In the genomic region with DNA sequence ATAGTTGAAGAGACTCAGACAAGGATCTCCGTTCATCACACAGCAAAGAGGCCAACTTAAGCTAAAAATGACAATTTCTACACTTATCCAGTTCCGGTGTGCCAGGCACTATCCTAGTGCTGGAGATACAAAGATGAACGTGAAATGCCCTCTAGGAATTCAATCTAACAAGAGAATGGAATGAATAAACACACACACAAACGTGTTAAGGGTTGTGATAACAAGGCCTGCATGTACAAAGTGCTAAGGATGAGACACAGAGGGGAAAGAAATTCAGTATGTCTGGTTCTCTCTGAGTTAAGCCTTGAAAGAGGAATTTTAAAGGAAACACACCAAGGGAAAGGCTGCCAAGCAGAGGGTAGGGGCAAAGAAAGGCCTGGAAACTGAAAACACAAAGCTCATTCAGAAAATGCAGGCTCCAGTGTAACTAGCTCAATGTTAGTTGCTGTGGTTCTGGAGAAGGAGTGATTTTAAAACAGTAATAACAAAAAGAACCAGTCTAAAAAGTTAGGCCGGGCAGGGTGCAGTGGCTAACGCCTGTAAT, we compare ENCODE assay signal across 24 cellular contexts. TPM values are rescaled to one million over a fixed set of nuclear protein-coding genes. Genes with fewer than 3 reads are reported as not detected.
A peak's percentile ranks its signal among the peaks of the same experiment; 100 is the strongest.
DNase-seq lines count a peak whose midpoint lies in the region; ATAC-seq, FAIRE-seq and TF ChIP-seq lines count a peak whose summit lies in the region.
"Had no signal": no experiment of that assay in that cellular context is flagged by ENCODE, and none has a peak within 500 bp of the region (broad histone marks: within the 10 kb centered on the region; RNA-seq: fewer than 3 reads in every experiment).

No MANE protein-coding gene starts in this region.

- H3K36me3 ChIP-seq in GM23338 (ENCODE audit: insufficient read depth) (peaks cover 6% of the 10 kb centered on the region; the same call in 1 of the 2 replicates), K562 (ENCODE audit: control insufficient read depth, insufficient read depth, low read length) (peaks cover 40% of the 10 kb centered on the region), mesodermal cell (ENCODE audit: control insufficient read depth, insufficient read depth, low read length) (peaks cover 27% of the 10 kb centered on the region), sigmoid colon (no peaks in the 10 kb centered on the region), upper lobe of left lung (no peaks in the 10 kb centered on the region)
- H3K36me3 ChIP-seq: MG63 had no signal

- no peak for ATAC-seq in GM23338
- ATAC-seq in K562: no peak
- no peak for ATAC-seq in GM18498 (IDR thresholded peaks at IDR 0.05; ENCODE audit: unreplicated experiment)
- no peak for ATAC-seq in upper lobe of left lung (ENCODE audit: low FRiP score in 2 of 2)
- no peak for ATAC-seq in GM18520 (IDR thresholded peaks at IDR 0.05; ENCODE audit: unreplicated experiment)
- ATAC-seq in HG02642 (IDR thresholded peaks at IDR 0.05; ENCODE audit: poor library complexity, unreplicated experiment): no peak
- ATAC-seq: naive thymus-derived CD8-positive, alpha-beta T cell; Right ventricle myocardium inferior had no signal

- H3K36me3 Mint-ChIP-seq in GM23338 (ENCODE audit: low read depth): peaks cover 51% of the 10 kb centered on the region

- TSS peak; percentile 4 for BruUV-seq in K562 (replicated peaks; lab: Mats Ljungman, UMichigan)

- H3K4me3 ChIP-seq in GM23338: peak overlapping the region; percentile 27; the same call in 1 of the 2 replicates
- no peak overlapping the region for H3K4me3 ChIP-seq in K562
- H3K4me3 ChIP-seq in mesodermal cell (ENCODE audit: extremely low read depth, insufficient read depth, low read length, poor library complexity, severe bottlenecking): no peak overlapping the region
- H3K4me3 ChIP-seq in sigmoid colon: no peak overlapping the region
- H3K4me3 ChIP-seq in upper lobe of left lung: no peak overlapping the region
- H3K4me3 ChIP-seq: MG63 had no signal

- H3K4me1 ChIP-seq in GM23338 (ENCODE audit: insufficient read depth) (peaks cover 36% of the 10 kb centered on the region), K562 (replicated peaks in 1 of 2; ENCODE audit: control insufficient read depth in 2 of 2, insufficient read depth in 2 of 2, low read length in 2 of 2) (peaks cover 19 to 30% of the 10 kb centered on the region in 2 experiments), mesodermal cell (ENCODE audit: control insufficient read depth, insufficient read depth, low read length, poor library complexity, severe bottlenecking) (peaks cover 28% of the 10 kb centered on the region), sigmoid colon (peaks cover 0 to 61% (median 49%) of the 10 kb centered on the region in 4 donors), upper lobe of left lung (peaks cover 23 to 50% (median 33%) of the 10 kb centered on the region in 4 donors)

- H4K20me1 ChIP-seq in GM23338 (replicated peaks; ENCODE audit: insufficient read depth) (peaks cover 76% of the 10 kb centered on the region), K562 (replicated peaks; ENCODE audit: control insufficient read depth, insufficient read depth, low read length) (no peaks in the 10 kb centered on the region)

- H3K4me2 ChIP-seq in GM23338 (peak overlapping the region; percentile 85), K562 (ENCODE audit: insufficient read depth, low read length) (no peak overlapping the region)

- peaks cover 9% of the 10 kb centered on the region for H3K27me3 Mint-ChIP-seq in GM23338 (ENCODE audit: insufficient read depth, low read depth, poor library complexity)
- H3K27me3 Mint-ChIP-seq: activated CD4-positive, alpha-beta T cell treated with anti-CD3 and anti-CD28 coated beads, Interleukin-2, amount 10 ng/mL, durations not matched to agents 24 days and 14 days; activated naive CD8-positive, alpha-beta T cell treated with anti-CD3 and anti-CD28 coated beads, Interleukin-2, amount 10 ng/mL, durations not matched to agents 7 days and 5 days; naive thymus-derived CD8-positive, alpha-beta T cell had no signal

- H3K9me3 ChIP-seq in K562 (replicated peaks; ENCODE audit: control insufficient read depth, insufficient read depth, low read depth, low read length) (no peaks in the 10 kb centered on the region), mesodermal cell (ENCODE audit: control insufficient read depth, low read length) (no peaks in the 10 kb centered on the region), sigmoid colon (no peaks in the 10 kb centered on the region), upper lobe of left lung (no peaks in the 10 kb centered on the region)
- H3K9me3 ChIP-seq: MG63 had no signal

- no peaks in the 10 kb centered on the region for H3K9me2 ChIP-seq in GM23338 (ENCODE audit: insufficient read depth)

- no peak for DNase-seq in GM23338 (ENCODE audit: low spot score)
- no peak for DNase-seq in K562 (ENCODE audit: extremely low read depth in 1 of 4, low spot score in 3 of 4)
- no peak for DNase-seq in sigmoid colon
- DNase-seq in upper lobe of left lung: no peak
- DNase-seq: activated CD4-positive, alpha-beta T cell treated with anti-CD3 and anti-CD28 coated beads, Interleukin-2, amount 10 ng/mL, durations not matched to agents 24 days and 14 days; activated naive CD8-positive, alpha-beta T cell treated with anti-CD3 and anti-CD28 coated beads, Interleukin-2, amount 10 ng/mL, durations not matched to agents 7 days and 5 days; erythroblast; foreskin melanocyte; HFFc6; kidney; mammary epithelial cell; MG63; naive thymus-derived CD8-positive, alpha-beta T cell; NCI-H146; NCI-H2171 treated with DMSO at 0.1 percent for 48 hours; NCI-H748 treated with DMSO at 0.1 percent for 48 hours; stimulated activated CD4-positive, alpha-beta T cell treated with anti-CD3 and anti-CD28 coated beads, Interleukin-4, amount 100 ng/mL, for 1 hour; T-helper 1 cell had no signal

- CTCF ChIA-PET in K562 (lab: Yijun Ruan, JAX; ENCODE audit: low intra/inter-chr PET ratio): no interaction called here

- no peak for TF ChIP-seq RAD21 in K562 (CRISPR knock-in tag; conservative IDR thresholded peaks at IDR 0.05 in 1 of 2, IDR thresholded peaks at IDR 0.05 in 1 of 2)

- peak overlapping the region; percentile 79 for H3K27ac Mint-ChIP-seq in GM23338
- H3K27ac Mint-ChIP-seq: activated CD4-positive, alpha-beta T cell treated with anti-CD3 and anti-CD28 coated beads, Interleukin-2, amount 10 ng/mL, durations not matched to agents 24 days and 14 days; activated naive CD8-positive, alpha-beta T cell treated with anti-CD3 and anti-CD28 coated beads, Interleukin-2, amount 10 ng/mL, durations not matched to agents 7 days and 5 days; HFFc6 had no signal

- 0 out of 3 replicates have a peak overlapping the region, but pooled peaks have one; percentile 19 for H3K4me3 Mint-ChIP-seq in GM23338
- H3K4me3 Mint-ChIP-seq: activated CD4-positive, alpha-beta T cell treated with anti-CD3 and anti-CD28 coated beads, Interleukin-2, amount 10 ng/mL, durations not matched to agents 24 days and 14 days; activated naive CD8-positive, alpha-beta T cell treated with anti-CD3 and anti-CD28 coated beads, Interleukin-2, amount 10 ng/mL, durations not matched to agents 7 days and 5 days; naive thymus-derived CD8-positive, alpha-beta T cell had no signal

- H3K9me3 Mint-ChIP-seq in GM23338: no peaks in the 10 kb centered on the region; the same call in 2 of the 3 replicates
- H3K9me3 Mint-ChIP-seq: activated CD4-positive, alpha-beta T cell treated with anti-CD3 and anti-CD28 coated beads, Interleukin-2, amount 10 ng/mL, durations not matched to agents 24 days and 14 days; activated naive CD8-positive, alpha-beta T cell treated with anti-CD3 and anti-CD28 coated beads, Interleukin-2, amount 10 ng/mL, durations not matched to agents 7 days and 5 days; HFFc6; naive thymus-derived CD8-positive, alpha-beta T cell had no signal

- FAIRE-seq in K562 (lab: Jason Lieb, UNC): no peak
- FAIRE-seq: kidney had no signal

- H3K27ac ChIP-seq in GM23338 (ENCODE audit: low read depth) (peak overlapping the region; percentile 64), K562 (ENCODE audit: extremely low read depth, low read depth, low read length) (no peak overlapping the region), mesodermal cell (ENCODE audit: low read depth, low read length, severe bottlenecking) (peak overlapping the region; percentile 83), sigmoid colon (peak overlapping the region; percentile 3 to 100 (median 99)), upper lobe of left lung (peak overlapping the region in 1 of 4 donors; percentile 98)
- H3K27ac ChIP-seq: C4-2B had no signal

- TF ChIP-seq CTCF in GM23338 (conservative IDR thresholded peaks at IDR 0.05; ENCODE audit: low read depth in 2 of 2) (no peak), K562 (IDR thresholded peaks at IDR 0.05 in 2 of 3, conservative IDR thresholded peaks at IDR 0.05 in 1 of 3; ENCODE audit: insufficient read depth in 2 of 3, low read depth in 1 of 3, low read length in 3 of 3) (no peak), sigmoid colon (IDR thresholded peaks at IDR 0.05) (no peak), upper lobe of left lung (IDR thresholded peaks at IDR 0.05) (no peak)

- H2AFZ ChIP-seq in GM23338 (no peak overlapping the region), K562 (ENCODE audit: low read depth, low read length) (no peak overlapping the region)

- H3K9ac ChIP-seq in K562 (ENCODE audit: insufficient read depth in 1 of 2, low read depth in 2 of 2, low read length in 2 of 2): no peak overlapping the region

- intact Hi-C loops in K562 (cut with micrococcal nuclease) (no loop called here), sigmoid colon (cut with DNase I) (loop anchor here (5.0 kb wide), 1 partner anchor 95 kb away; the partner anchor contains the start of gene KMT5B)

- peaks cover 14% of the 10 kb centered on the region for H3F3A ChIP-seq in GM23338 (replicated peaks; ENCODE audit: low read depth)

- in situ Hi-C loops in K562 (cut with MboI): no loop called here

- no peak for TF ChIP-seq EP300 in K562 (IDR thresholded peaks at IDR 0.05; ENCODE audit: low read length)
- TF ChIP-seq EP300 in sigmoid colon (IDR thresholded peaks at IDR 0.05): no peak
- TF ChIP-seq EP300 in upper lobe of left lung (IDR thresholded peaks at IDR 0.05): no peak

- POLR2A ChIA-PET in K562 (lab: Yijun Ruan, JAX): interaction anchor here (1.0 to 4.7 kb wide), 6 partner anchors 10 to 92 kb away, joined by 4 to 31 read pairs (median 9); no protein-coding TSS in a partner anchor

- peaks cover 39% of the 10 kb centered on the region for H3K4me1 Mint-ChIP-seq in GM23338

- 76% methylated on average over 6 of the region's 6 CpGs for WGBS in K562 (ENCODE audit: insufficient coverage, low coverage, missing lambda C conversion rate)
- WGBS in mesodermal cell (ENCODE audit: insufficient coverage in 2 of 2), 2 experiments: 90 to 100% methylated on average over 2 to 4 of the region's 6 CpGs
- 70 to 86% methylated on average over 6 of the region's 6 CpGs for WGBS in sigmoid colon, 2 donors
- 74 to 75% methylated on average over 6 of the region's 6 CpGs for WGBS in upper lobe of left lung, 2 donors

- no peak for TF ChIP-seq POLR2A in K562 (conservative IDR thresholded peaks at IDR 0.05)
- TF ChIP-seq POLR2A in sigmoid colon (IDR thresholded peaks at IDR 0.05): no peak
- TF ChIP-seq POLR2A in upper lobe of left lung (IDR thresholded peaks at IDR 0.05): no peak

- peaks cover 85% of the 10 kb centered on the region for H3K79me2 ChIP-seq in GM23338 (replicated peaks; ENCODE audit: insufficient read depth)
- peaks cover 73% of the 10 kb centered on the region for H3K79me2 ChIP-seq in K562 (ENCODE audit: control insufficient read depth, insufficient read depth, low read length)

- H3K27me3 ChIP-seq in GM23338 (ENCODE audit: insufficient read depth) (no peaks in the 10 kb centered on the region), K562 (ENCODE audit: control insufficient read depth in 2 of 2, insufficient read depth in 2 of 2, low read length in 2 of 2) (no peaks in the 10 kb centered on the region), sigmoid colon (no peaks in the 10 kb centered on the region), upper lobe of left lung (no peaks in the 10 kb centered on the region)
- H3K27me3 ChIP-seq: MG63 had no signal

- no peaks in the 10 kb centered on the region for H3K9me1 ChIP-seq in K562 (ENCODE audit: control insufficient read depth, insufficient read depth, low read length)

RNA-seq across cellular contexts. Expression of gene CHKA, which starts 4.2 kb away (rescaled TPM):
- total RNA-seq in GM23338 (2014; rRNA removed; shearing (Covaris generic)): 92.5 and 94.4 TPM in 2 replicates
- polyA plus RNA-seq in GM23338 (2016; fragmentation: Nextera tagmentation; extraction: Ambion mirVana) (37.1 and 40.1 TPM in 2 replicates), K562 (2011; rRNA removed) (21.1 and 24.3 TPM in 2 replicates), K562 (2014; fragmentation: Illumina TruSeq; extraction: Trizol) (22.6 and 30.2 TPM in 2 replicates), K562 (2014; fragmentation: Nextera tagmentation; extraction: Ambion mirVana) (1 to 10 TPM; 3.6 to 6.7 TPM), K562 (2014; rRNA removed) (34.7 and 34.8 TPM in 2 replicates), sigmoid colon (10 to 100 TPM; 21.0 to 41.0 (median 22.9) TPM)
- total RNA-seq in K562 (2011; cell fraction: chromatin; rRNA removed; ENCODE audit: low replicate concordance): 73.9 and 131 TPM in 2 replicates
- 41.7 and 54.3 TPM in 2 replicates for total RNA-seq in K562 (2011; cell fraction: nucleolus; rRNA removed)
- total RNA-seq in K562 (2011; cell fraction: nucleoplasm; rRNA removed): 82.8 and 110 TPM in 2 replicates
- total RNA-seq in K562 (2014; rRNA removed) (30.2 and 41.1 TPM in 2 replicates), K562 (2014; rRNA removed; fragmentation: Illumina TruSeq; extraction: Trizol) (26.5 and 34.3 TPM in 2 replicates), K562 (2015; rRNA removed; fragmentation: Illumina TruSeq; extraction: Trizol) (34.2 and 37.0 TPM in 2 replicates), K562 (2021) (36.5 and 41.4 TPM in 2 replicates), sigmoid colon (10 to 100 TPM; 16.4 to 39.1 (median 27.9) TPM), upper lobe of left lung (100 to 1,000 TPM in 1 of 6 donors, 10 to 100 TPM in 5; 34.5 to 128 (median 59.1) TPM)
- 14.9 and 18.8 TPM in 2 replicates for polyA plus RNA-seq in K562 (2011; cell fraction: cytosol; rRNA removed)
- polyA plus RNA-seq in K562 (2011; cell fraction: nucleus; rRNA removed): 46.9 and 59.6 TPM in 2 replicates
- polyA plus RNA-seq in K562 (2012): 24.3 and 24.8 TPM in 2 replicates
- 30.6 and 34.6 TPM in 2 replicates for polyA minus RNA-seq in K562 (2011; rRNA and poly(A)+ RNA removed)
- 12.8 and 13.7 TPM in 2 replicates for polyA minus RNA-seq in K562 (2011; cell fraction: cytosol; rRNA and poly(A)+ RNA removed)
- 15.5 and 26.4 TPM in 2 replicates for polyA minus RNA-seq in K562 (2011; cell fraction: nucleus; rRNA and poly(A)+ RNA removed)
- polyA plus RNA-seq in mesodermal cell (2013, experiment 1 of 2): 37.0 TPM
- polyA plus RNA-seq in mesodermal cell (2013, experiment 2 of 2): 36.7 TPM
